Comparison of ENCODE assay signal across 8 cellular contexts in the genomic region with DNA sequence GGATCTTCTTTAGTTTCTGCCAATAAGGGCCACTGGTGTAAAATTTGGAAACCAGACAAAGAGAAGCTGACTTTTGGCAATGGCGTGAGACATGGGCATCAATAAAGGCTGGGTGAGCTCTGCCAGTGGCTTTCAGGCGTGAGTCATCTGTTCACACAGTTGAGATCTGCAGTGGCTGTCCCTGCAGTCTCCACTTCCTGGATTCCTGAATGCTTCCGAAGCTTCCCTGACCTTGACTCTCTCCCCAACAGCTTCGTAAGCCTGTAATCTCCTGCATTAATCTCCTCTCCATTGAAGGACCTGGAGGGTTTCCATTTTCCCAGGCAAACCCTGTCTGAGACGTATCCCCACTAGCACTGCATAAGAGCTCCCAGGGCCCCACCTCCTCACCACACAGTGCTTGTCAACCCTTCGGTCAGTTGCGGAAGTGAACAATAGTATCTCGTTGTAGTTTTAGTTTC.
DNase-seq lines count a peak whose midpoint lies in the region; ATAC-seq and TF ChIP-seq lines count a peak whose summit lies in the region.

No MANE protein-coding gene starts in this region.

- intact Hi-C loops in CD14-positive monocyte (cut with micrococcal nuclease): no loop called here

- ATAC-seq in lung (ENCODE audit: insufficient read depth, low FRiP score): peak; percentile 34
- no peak for ATAC-seq in GM21528 (IDR thresholded peaks at IDR 0.05; ENCODE audit: low FRiP score, unreplicated experiment)

- peaks cover 0 to 3% (median 2%) of the 10 kb centered on the region in 3 donors for H3K27me3 Mint-ChIP-seq in CD14-positive monocyte (ENCODE audit: low read depth in 3 of 3)

- WGBS in lung, 2 donors: 39 to 69% methylated on average over 8 of the region's 8 CpGs

- no peak for DNase-seq in CD14-positive monocyte (ENCODE audit: low spot score)
- peak; percentile 98 for DNase-seq in M059J (ENCODE audit: low read depth)
- peak; percentile 28 for DNase-seq in adipocyte (ENCODE audit: low read depth)
- DNase-seq in lung (ENCODE audit: low spot score): no peak
- DNase-seq in DMS 273 (lab: John Stamatoyannopoulos, UW; ENCODE audit: unreplicated experiment): no peak
- DNase-seq in GM19238 (ENCODE audit: insufficient read length, low spot score): no peak
- no peak for DNase-seq in GM19240 (ENCODE audit: insufficient read length, low spot score)

- H3K27me3 ChIP-seq in adipocyte (replicated peaks; ENCODE audit: control insufficient read depth, insufficient read depth, low read length): peaks cover 22% of the 10 kb centered on the region
- no peaks in the 10 kb centered on the region for H3K27me3 ChIP-seq in lung (ENCODE audit: control insufficient read depth, insufficient read depth)

- H3K4me3 ChIP-seq in adipocyte (ENCODE audit: low read length) (no peak overlapping the region), lung (no peak overlapping the region)

- H3K9me3 Mint-ChIP-seq in CD14-positive monocyte: peaks cover 0 to 13% (median 8%) of the 10 kb centered on the region in 7 donors

- H3K27ac Mint-ChIP-seq in CD14-positive monocyte: peak overlapping the region in 4 of 7 donors; percentile 7 to 63 (median 38)

- H3K9ac ChIP-seq in adipocyte (ENCODE audit: low read length): no peak overlapping the region

- H3K9me3 ChIP-seq in adipocyte (ENCODE audit: control insufficient read depth, low read length) (peaks cover 10% of the 10 kb centered on the region), lung (ENCODE audit: control insufficient read depth in 2 of 2, insufficient read depth in 1 of 2, low read length in 1 of 2) (peaks cover 0 to 13% of the 10 kb centered on the region in 2 donors)

- H3K36me3 Mint-ChIP-seq in CD14-positive monocyte: no peaks in the 10 kb centered on the region

- H3K36me3 ChIP-seq in adipocyte (ENCODE audit: control insufficient read depth, insufficient read depth, low read length, severe bottlenecking) (no peaks in the 10 kb centered on the region), lung (ENCODE audit: control insufficient read depth in 2 of 2, insufficient read depth in 2 of 2, low read length in 2 of 2) (no peaks in the 10 kb centered on the region)

- no peaks in the 10 kb centered on the region for H3K4me1 Mint-ChIP-seq in CD14-positive monocyte

- TF ChIP-seq CTCF in CD14-positive monocyte (IDR thresholded peaks at IDR 0.05) (no peak), lung (IDR thresholded peaks at IDR 0.05; ENCODE audit: control extremely low read depth, extremely low read depth) (no peak)

- peak overlapping the region in 1 of 2 donors; percentile 77 for H3K4me3 Mint-ChIP-seq in CD14-positive monocyte

- H3K4me1 ChIP-seq in adipocyte (ENCODE audit: control insufficient read depth, insufficient read depth, low read length) (peaks cover 4% of the 10 kb centered on the region), lung (ENCODE audit: control insufficient read depth in 2 of 2, insufficient read depth in 2 of 2, low read length in 2 of 2) (no peaks in the 10 kb centered on the region)

- H3K27ac ChIP-seq in lung (ENCODE audit: low read depth in 1 of 2, low read length in 1 of 2): no peak overlapping the region

Comparison
In these comparisons a context has a peak if more than half of its experiments do, and no peak if none do; other contexts are left out.
1. DNase-seq: peak in M059J (single experiment) and adipocyte (single experiment); none in CD14-positive monocyte (single experiment), lung (single experiment), DMS 273 (single experiment), GM19238 (single experiment) and GM19240 (single experiment).